8 cellular contexts compared by ENCODE assay signal in the genomic region with DNA sequence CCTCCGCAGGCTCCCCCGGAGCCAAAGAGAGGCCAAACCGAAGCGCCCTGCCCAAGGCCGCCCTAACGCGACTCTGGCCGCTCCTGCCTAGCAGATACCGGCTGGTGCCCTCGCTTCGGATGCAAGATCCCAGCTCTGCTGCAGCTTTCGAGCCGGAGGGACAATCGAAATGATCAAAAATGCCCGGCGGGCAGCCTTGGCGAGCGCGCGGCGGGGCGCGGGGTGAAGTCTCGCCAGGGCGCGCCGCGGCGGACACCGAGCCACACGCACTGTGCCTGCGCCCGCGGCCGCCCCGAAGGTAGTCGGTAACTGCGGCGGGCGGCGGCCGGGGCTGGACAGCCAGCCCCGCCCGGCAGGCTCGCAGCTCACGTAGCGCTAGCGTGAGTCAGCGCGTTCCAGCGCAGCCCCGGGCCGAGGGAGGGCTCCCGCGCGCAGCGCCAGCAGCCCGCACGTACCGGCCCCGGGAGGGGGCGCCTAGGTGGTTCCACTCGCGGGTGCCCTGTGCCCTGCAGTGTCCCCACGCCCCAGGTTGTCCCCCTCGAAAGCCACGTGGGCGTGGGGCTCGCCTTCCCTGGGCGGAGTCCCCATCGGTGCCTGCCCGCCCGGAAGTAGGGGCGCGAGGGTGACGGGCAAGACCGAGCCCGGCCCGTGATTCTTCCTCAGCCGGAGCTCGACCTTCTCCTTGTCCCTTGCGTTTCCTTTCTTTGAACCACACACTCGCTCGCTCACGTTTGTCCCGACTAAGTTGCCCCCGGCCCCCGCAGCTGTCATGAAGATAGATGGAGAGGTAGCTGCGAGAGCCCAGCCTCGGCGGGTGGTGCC.
DNase-seq lines count a peak whose midpoint lies in the region; ATAC-seq lines count a peak whose summit lies in the region.

No MANE protein-coding gene starts in this region.

- H3K4me1 Mint-ChIP-seq in stimulated activated effector memory CD8-positive, alpha-beta T cell treated with anti-CD3 and anti-CD28 coated beads, Interleukin-12 subunit alpha, Interleukin-12 subunit beta, amount 100 ng/mL, for 72 hours = peaks cover 13% of the 10 kb centered on the region

- no peaks in the 10 kb centered on the region for H3K27me3 ChIP-seq in ACC112 (ENCODE audit: insufficient read depth, low read length)
- H3K27me3 ChIP-seq in muscle layer of colon (ENCODE audit: control insufficient read depth in 1 of 2, insufficient read depth in 2 of 2, low read length in 2 of 2) = no peaks in the 10 kb centered on the region

- peak overlapping the region; percentile 74 for H3K4me3 Mint-ChIP-seq in stimulated activated effector memory CD8-positive, alpha-beta T cell treated with anti-CD3 and anti-CD28 coated beads, Interleukin-12 subunit alpha, Interleukin-12 subunit beta, amount 100 ng/mL, for 72 hours

- no peaks in the 10 kb centered on the region for H3K36me3 Mint-ChIP-seq in stimulated activated effector memory CD8-positive, alpha-beta T cell treated with anti-CD3 and anti-CD28 coated beads, Interleukin-12 subunit alpha, Interleukin-12 subunit beta, amount 100 ng/mL, for 72 hours

- no peaks in the 10 kb centered on the region for H3K79me2 ChIP-seq in ACC112 (ENCODE audit: control insufficient read depth, insufficient read depth, low read length, unreplicated experiment)

- H3K27ac ChIP-seq in ACC112 (ENCODE audit: low read depth, low read length) (peak overlapping the region; percentile 19; the same call in 1 of the 2 replicates), muscle layer of colon (ENCODE audit: low read depth, low read length) (peak overlapping the region; percentile 76)

- peak overlapping the region; percentile 66 for H3K9ac ChIP-seq in muscle layer of colon (ENCODE audit: low read length)

- H3K36me3 ChIP-seq in ACC112 (ENCODE audit: insufficient read depth, low read length) (no peaks in the 10 kb centered on the region), muscle layer of colon (ENCODE audit: insufficient read depth, low read length) (no peaks in the 10 kb centered on the region)

- peak overlapping the region; percentile 82 for H3K4me3 ChIP-seq in ACC112 (ENCODE audit: low read depth, low read length)
- peak overlapping the region; percentile 63 to 66 for H3K4me3 ChIP-seq in muscle layer of colon (ENCODE audit: low read depth in 1 of 2, low read length in 2 of 2)

- peaks cover 14% of the 10 kb centered on the region for H3K4me1 ChIP-seq in ACC112 (ENCODE audit: control insufficient read depth, insufficient read depth, low read length, unreplicated experiment)
- H3K4me1 ChIP-seq in muscle layer of colon (ENCODE audit: insufficient read depth, low read length) = peaks cover 17% of the 10 kb centered on the region

- no peaks in the 10 kb centered on the region for H3K9me3 Mint-ChIP-seq in stimulated activated effector memory CD8-positive, alpha-beta T cell treated with anti-CD3 and anti-CD28 coated beads, Interleukin-12 subunit alpha, Interleukin-12 subunit beta, amount 100 ng/mL, for 72 hours

- no peaks in the 10 kb centered on the region for H3K9me3 ChIP-seq in muscle layer of colon (ENCODE audit: low read length)

- peak overlapping the region; percentile 85 for H3K27ac Mint-ChIP-seq in stimulated activated effector memory CD8-positive, alpha-beta T cell treated with anti-CD3 and anti-CD28 coated beads, Interleukin-12 subunit alpha, Interleukin-12 subunit beta, amount 100 ng/mL, for 72 hours

- DNase-seq in NCI-H526 (lab: John Stamatoyannopoulos, UW) (peak; percentile 14 to 80), fibroblast of gingiva (ENCODE audit: low read depth) (peak; percentile 44)
- DNase-seq in activated T-cell treated with anti-CD3 and anti-CD28 coated beads, Interleukin-2, amount 50 U/mL, for 1 hour = peak; percentile 57
- peak; percentile 51 to 59 for DNase-seq in stimulated activated effector memory CD8-positive, alpha-beta T cell treated with anti-CD3 and anti-CD28 coated beads, Interleukin-12 subunit alpha, Interleukin-12 subunit beta, amount 100 ng/mL, for 72 hours (ENCODE audit: low spot score in 2 of 2)

- ATAC-seq in GM18511 (IDR thresholded peaks at IDR 0.05; ENCODE audit: unreplicated experiment) = peak; percentile 83
- ATAC-seq in HG02938 (IDR thresholded peaks at IDR 0.05; ENCODE audit: unreplicated experiment) = peak; percentile 65
- ATAC-seq in stimulated activated effector memory CD8-positive, alpha-beta T cell treated with anti-CD3 and anti-CD28 coated beads, Interleukin-12 subunit alpha, Interleukin-12 subunit beta, amount 100 ng/mL, for 72 hours = peak; percentile 96

- H2AFZ ChIP-seq in ACC112 (ENCODE audit: low read length, unreplicated experiment) = peak overlapping the region; percentile 88

Comparison
In these comparisons a context has a peak if more than half of its experiments do, and no peak if none do; other contexts are left out.
1. Peak in every context shown above with its lines: DNase-seq, ATAC-seq, H3K4me3 ChIP-seq and H3K27ac ChIP-seq.